8 cellular contexts compared by ENCODE assay signal in the genomic region with DNA sequence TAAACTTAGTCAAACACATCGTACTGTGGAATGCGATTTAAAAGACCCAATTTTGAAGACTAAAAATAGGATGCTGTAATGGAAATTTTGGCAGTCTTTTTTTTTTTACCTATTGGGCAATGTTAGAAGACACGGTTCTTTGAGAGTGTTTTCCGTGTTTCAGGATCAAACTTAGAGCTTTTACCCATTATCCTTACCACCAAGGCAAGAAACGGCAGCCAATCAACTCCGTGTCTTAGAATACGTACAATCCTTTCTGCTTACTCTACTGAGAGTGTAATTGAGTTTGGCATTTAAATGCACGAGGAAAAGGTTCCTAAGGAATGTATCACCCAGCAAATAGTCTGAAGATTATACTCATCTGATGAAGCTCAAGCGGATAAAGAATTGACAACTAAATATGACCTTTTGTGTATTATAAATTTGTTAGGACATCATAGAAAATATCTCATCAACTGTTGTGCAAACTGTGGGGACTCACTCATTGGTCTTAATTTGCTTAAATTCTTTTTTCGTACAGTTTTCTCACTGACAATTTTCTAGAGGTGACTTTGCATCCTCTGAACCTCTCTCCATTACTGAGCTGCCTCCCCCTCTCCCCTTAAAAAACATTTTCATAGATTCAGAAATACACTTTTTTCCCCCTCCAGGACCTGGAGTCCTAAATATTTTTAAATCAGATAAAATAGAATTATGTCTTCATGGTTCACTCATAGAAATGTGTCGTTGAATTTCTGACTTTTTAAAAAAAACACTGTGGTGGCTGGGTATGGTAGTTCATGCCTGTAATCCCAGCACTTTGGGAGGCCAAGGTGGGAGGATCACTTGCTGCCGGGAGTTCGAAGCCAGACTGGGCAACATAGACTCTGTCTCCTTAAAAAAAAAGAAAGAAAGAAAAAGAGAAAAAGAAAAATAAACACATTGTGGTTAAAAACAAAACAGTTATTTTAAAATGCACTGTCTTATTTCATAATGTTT. TPM values are rescaled to one million over a fixed set of nuclear protein-coding genes. Genes with fewer than 3 reads are reported as not detected.
DNase-seq lines count a peak whose midpoint lies in the region; TF ChIP-seq lines count a peak whose summit lies in the region.

No MANE protein-coding gene starts in this region.

- H3K27ac ChIP-seq in testis, result peak overlapping the region; percentile 95 to 97

- in situ Hi-C loops in astrocyte of the cerebellum (cut with HindIII; ENCODE audit: low sequenced_read_pairs), result no loop called here

- H3K4me1 ChIP-seq in testis, result peaks cover 27% of the 10 kb centered on the region

- intact Hi-C loops in testis (cut with DNase I; ENCODE audit: low total_unique reads), result no loop called here

- no peaks in the 10 kb centered on the region for H3K36me3 ChIP-seq in testis (ENCODE audit: low read depth, missing control alignments)

- H3K4me3 ChIP-seq in astrocyte of the cerebellum (ENCODE audit: low read depth, low read length), result peak overlapping the region; percentile 95
- H3K4me3 ChIP-seq in testis, result peak overlapping the region; percentile 76 to 100

- WGBS in testis, 2 donors, result 9 to 11% methylated on average over 13 of the region's 13 CpGs

- TF ChIP-seq CTCF in astrocyte of the cerebellum (IDR thresholded peaks at IDR 0.05; ENCODE audit: low read depth, low read length, missing control alignments) (no peak), testis (IDR thresholded peaks at IDR 0.05) (no peak)

- H3K9me3 ChIP-seq in testis, result no peaks in the 10 kb centered on the region

- DNase-seq in NCI-H2227 (lab: John Stamatoyannopoulos, UW; ENCODE audit: unreplicated experiment), result peak; percentile 23
- DNase-seq in NCI-H2227 treated with DMSO at 0.1 percent for 48 hours (lab: John Stamatoyannopoulos, UW), result no peak
- peak; percentile 75 for DNase-seq in NAMALWA (ENCODE audit: low spot score)
- peak; percentile 51 for DNase-seq in astrocyte of the cerebellum (ENCODE audit: low read depth)
- peak; percentile 52 for DNase-seq in kidney glomerular epithelial cell (lab: John Stamatoyannopoulos, UW)
- DNase-seq in testis, result peak; percentile 49
- DNase-seq in central memory CD4-positive, alpha-beta T cell, result no peak
- no peak for DNase-seq in stimulated activated CD4-positive, alpha-beta T cell treated with anti-CD3 and anti-CD28 coated beads, Interleukin-4, amount 100 ng/mL, for 24 hours

- TF ChIP-seq POLR2A in testis (IDR thresholded peaks at IDR 0.05), result no peak

- no peaks in the 10 kb centered on the region for H3K27me3 ChIP-seq in testis

RNA-seq across cellular contexts. Expression of gene CNST, which starts 1.3 kb away (rescaled TPM):
- total RNA-seq in testis, result 10 to 100 TPM; 56.7 to 61.6 TPM
- 26.6 TPM for polyA plus RNA-seq in testis (ENCODE audit: insufficient read depth, low read depth, low replicate concordance)

RNA-seq across cellular contexts. Expression of gene TFB2M, which starts 1.5 kb away (rescaled TPM):
- 10 to 100 TPM; 19.8 to 20.0 TPM for total RNA-seq in testis
- polyA plus RNA-seq in testis (ENCODE audit: insufficient read depth, low read depth, low replicate concordance), result 15.7 TPM

Comparison
In these comparisons a context has a peak if more than half of its experiments do, and no peak if none do; other contexts are left out.
1. DNase-seq: peak in NCI-H2227 (single experiment), NAMALWA (single experiment), astrocyte of the cerebellum (single experiment), kidney glomerular epithelial cell (single experiment) and testis (single experiment); none in NCI-H2227 treated with DMSO at 0.1 percent for 48 hours (single experiment), central memory CD4-positive, alpha-beta T cell (single experiment) and stimulated activated CD4-positive, alpha-beta T cell treated with anti-CD3 and anti-CD28 coated beads, Interleukin-4, amount 100 ng/mL, for 24 hours (single experiment).